2 cellular contexts compared by ENCODE assay signal in the genomic region with DNA sequence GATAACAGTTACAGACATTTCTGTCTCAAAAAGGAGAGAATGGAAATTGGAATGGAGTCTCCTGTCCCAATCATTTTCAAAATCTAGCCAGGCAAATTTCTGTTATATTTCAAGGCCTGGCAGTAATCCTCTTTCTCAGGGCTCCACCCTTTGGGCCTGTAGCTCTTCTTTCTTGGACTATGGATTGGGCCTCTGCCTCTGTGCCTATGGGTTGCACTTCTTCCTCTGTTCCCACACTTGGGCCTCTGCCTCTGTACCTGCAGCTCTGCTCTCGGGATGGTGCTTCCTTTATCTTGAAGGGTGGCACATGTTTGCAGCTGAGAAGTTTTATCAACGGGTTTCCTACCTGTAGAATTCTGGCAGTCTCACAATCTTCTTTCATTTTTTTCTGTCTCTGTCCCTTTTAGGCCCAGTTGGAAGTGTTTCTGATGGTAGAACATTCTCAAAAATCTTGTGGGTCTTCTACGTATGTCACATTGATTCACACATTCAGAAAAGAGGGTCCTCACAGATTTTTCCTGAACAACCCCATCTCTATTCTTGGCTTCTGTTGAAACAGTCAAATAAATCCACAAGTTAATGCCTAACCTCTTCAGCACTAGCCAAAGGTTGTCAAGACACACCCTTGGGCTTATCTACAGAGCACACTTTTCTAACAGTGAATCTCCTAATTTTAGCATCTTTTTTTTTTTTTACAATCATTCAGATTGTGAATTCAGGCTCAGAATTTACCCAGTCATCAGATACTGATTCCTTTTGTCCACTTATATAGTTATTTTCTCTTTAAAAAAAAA.
TF ChIP-seq lines count a peak whose summit lies in the region.

No MANE protein-coding gene starts in this region.

TF ChIP-seq in WTC11, 78 proteins besides CTCF, POLR2A, EP300 and RAD21:
- TF ChIP-seq IRF2 (CRISPR knock-in tag; IDR thresholded peaks at IDR 0.05; ENCODE audit: borderline replicate concordance, low read depth): no peak
- TF ChIP-seq, protein P1, sequence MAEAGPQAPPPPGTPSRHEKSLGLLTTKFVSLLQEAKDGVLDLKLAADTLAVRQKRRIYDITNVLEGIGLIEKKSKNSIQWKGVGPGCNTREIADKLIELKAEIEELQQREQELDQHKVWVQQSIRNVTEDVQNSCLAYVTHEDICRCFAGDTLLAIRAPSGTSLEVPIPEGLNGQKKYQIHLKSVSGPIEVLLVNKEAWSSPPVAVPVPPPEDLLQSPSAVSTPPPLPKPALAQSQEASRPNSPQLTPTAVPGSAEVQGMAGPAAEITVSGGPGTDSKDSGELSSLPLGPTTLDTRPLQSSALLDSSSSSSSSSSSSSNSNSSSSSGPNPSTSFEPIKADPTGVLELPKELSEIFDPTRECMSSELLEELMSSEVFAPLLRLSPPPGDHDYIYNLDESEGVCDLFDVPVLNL (CRISPR knock-in tag; IDR thresholded peaks at IDR 0.05; ENCODE audit: borderline replicate concordance, low read depth): no peak
- TF ChIP-seq, protein P2, sequence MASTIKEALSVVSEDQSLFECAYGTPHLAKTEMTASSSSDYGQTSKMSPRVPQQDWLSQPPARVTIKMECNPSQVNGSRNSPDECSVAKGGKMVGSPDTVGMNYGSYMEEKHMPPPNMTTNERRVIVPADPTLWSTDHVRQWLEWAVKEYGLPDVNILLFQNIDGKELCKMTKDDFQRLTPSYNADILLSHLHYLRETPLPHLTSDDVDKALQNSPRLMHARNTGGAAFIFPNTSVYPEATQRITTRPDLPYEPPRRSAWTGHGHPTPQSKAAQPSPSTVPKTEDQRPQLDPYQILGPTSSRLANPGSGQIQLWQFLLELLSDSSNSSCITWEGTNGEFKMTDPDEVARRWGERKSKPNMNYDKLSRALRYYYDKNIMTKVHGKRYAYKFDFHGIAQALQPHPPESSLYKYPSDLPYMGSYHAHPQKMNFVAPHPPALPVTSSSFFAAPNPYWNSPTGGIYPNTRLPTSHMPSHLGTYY (CRISPR knock-in tag; IDR thresholded peaks at IDR 0.05): no peak

TF ChIP-seq in endothelial cell of umbilical vein, 7 proteins besides CTCF, POLR2A, EP300 and RAD21:
- TF ChIP-seq EZH2 (IDR thresholded peaks at IDR 0.05; ENCODE audit: borderline replicate concordance, low read depth, low read length, severe bottlenecking) (no peak), POLR2AphosphoS5 (IDR thresholded peaks at IDR 0.05; ENCODE audit: insufficient read depth, low read depth, low read length) (no peak), FOS (IDR thresholded peaks at IDR 0.05; ENCODE audit: borderline replicate concordance, insufficient read depth, low read length) (no peak), GATA2 (IDR thresholded peaks at IDR 0.05; ENCODE audit: insufficient read depth, insufficient read length, low read depth, low read length) (no peak), MYC (IDR thresholded peaks at IDR 0.05; ENCODE audit: low read depth, low read length) (no peak), JUN (IDR thresholded peaks at IDR 0.05; ENCODE audit: borderline replicate concordance, insufficient read depth, insufficient read length, low read depth) (no peak)
- TF ChIP-seq, protein P3, sequence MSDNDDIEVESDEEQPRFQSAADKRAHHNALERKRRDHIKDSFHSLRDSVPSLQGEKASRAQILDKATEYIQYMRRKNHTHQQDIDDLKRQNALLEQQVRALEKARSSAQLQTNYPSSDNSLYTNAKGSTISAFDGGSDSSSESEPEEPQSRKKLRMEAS (IDR thresholded peaks at IDR 0.05; ENCODE audit: insufficient read depth, insufficient read length): no peak
TF ChIP-seq in endothelial cell of umbilical vein: peak in this region for 0.
